ENCODE assay signal across 15 cellular contexts in the genomic region with DNA sequence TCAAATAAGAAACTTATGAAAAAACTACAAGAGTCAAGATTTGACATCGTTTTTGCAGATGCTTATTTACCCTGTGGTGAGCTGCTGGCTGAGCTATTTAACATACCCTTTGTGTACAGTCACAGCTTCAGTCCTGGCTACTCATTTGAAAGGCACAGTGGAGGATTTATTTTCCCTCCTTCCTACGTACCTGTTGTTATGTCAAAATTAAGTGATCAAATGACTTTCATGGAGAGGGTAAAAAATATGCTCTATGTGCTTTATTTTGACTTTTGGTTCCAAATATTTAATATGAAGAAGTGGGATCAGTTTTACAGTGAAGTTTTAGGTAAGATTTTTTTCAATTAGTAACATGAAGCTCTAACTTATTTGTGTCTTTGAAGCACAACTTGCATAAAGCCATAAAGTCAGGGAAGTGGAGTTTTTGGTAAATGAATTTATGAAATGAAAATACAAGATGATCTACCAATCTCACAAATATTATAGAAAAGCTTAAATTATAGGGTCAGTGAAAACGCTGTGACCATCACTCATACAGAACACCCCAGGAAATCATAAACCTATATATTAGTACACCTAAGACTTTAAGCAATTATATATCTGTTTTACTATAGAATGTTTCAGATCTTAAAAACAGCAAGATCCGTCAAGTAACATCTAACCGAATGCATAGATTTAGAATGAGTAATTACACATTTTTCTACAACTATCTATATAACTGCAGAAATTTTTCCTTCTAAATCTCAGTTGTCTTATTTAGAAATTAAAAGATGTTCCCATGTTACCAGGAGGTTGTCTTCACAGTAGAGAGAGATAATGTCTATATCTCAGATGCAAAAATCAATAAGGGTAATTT. TPM values are rescaled to one million over a fixed set of nuclear protein-coding genes. Genes with fewer than 3 reads are reported as not detected.
"Had no signal": no experiment of that assay in that cellular context is flagged by ENCODE, and none has a peak within 500 bp of the region (broad histone marks: within the 10 kb centered on the region; RNA-seq: fewer than 3 reads in every experiment).

No MANE protein-coding gene starts in this region.

RNA-seq across cellular contexts. Expression of a gene that starts 0.8 kb away (rescaled TPM):
- total RNA-seq: activated B cell treated with CpG ODN at 0.5 μM for 24 hours; activated CD4-positive, alpha-beta memory T cell treated with anti-CD3 and anti-CD28 coated beads for 36 hours; activated naive CD4-positive, alpha-beta T cell treated with anti-CD3 and anti-CD28 coated beads for 36 hours; activated naive CD4-positive, alpha-beta T cell treated with anti-CD3 and anti-CD28 coated beads, Interleukin-2, amount 50 U/mL, for 72 hours; activated T-cell treated with anti-CD3 and anti-CD28 coated beads, Interleukin-2, amount 50 U/mL, for 4 hours; activated T-helper 1 cell treated with anti-CD3 and anti-CD28 coated beads, Interleukin-12 subunit alpha, Interleukin-12 subunit beta, Interleukin-2, Interleukin-4 antibody, amounts not matched to agents 30 ng/mL and 10 ng/mL and 1 ng/mL, durations not matched to agents 14 hours and 24 hours and 36 hours; astrocyte; body of pancreas; breast epithelium; cardiac septum; LHCN-M2; Peyer's patch; SJSA1 had no signal
- polyA plus RNA-seq: adrenal gland, SK-N-SH had no signal
